ENCODE assay signal across 3 cellular contexts in genomic region chr18:70525322-70525721, GRCh38.
DNase-seq lines count a peak whose midpoint lies in the region; ATAC-seq, FAIRE-seq and TF ChIP-seq lines count a peak whose summit lies in the region.
"Not testable (repeated sequence)": the region's sequence is repeated elsewhere in the genome, so short reads cannot be mapped to it uniquely, and the experiment has no call there.

No MANE protein-coding gene starts in this region.

- H3K27me3 ChIP-seq in Panc1 (ENCODE audit: control insufficient read depth, insufficient read depth, low read length), result not testable (repeated sequence)

- not testable (repeated sequence) for DNase-seq in D721Med (ENCODE audit: insufficient read length, low spot score); Panc1 (ENCODE audit: low read depth, low spot score)

- intact Hi-C loops in Panc1 (cut with micrococcal nuclease; ENCODE audit: unreplicated experiment), result not testable (repeated sequence)

- H3K27ac ChIP-seq in HEK293 (ENCODE audit: extremely low read depth, low read depth, low read length), result not testable (repeated sequence)
- H3K27ac ChIP-seq in Panc1 (ENCODE audit: low read length), result peak overlapping the region; percentile 85; the same call in 1 of the 2 replicates

- not testable (repeated sequence) for H3K9me3 ChIP-seq in HEK293 (ENCODE audit: control insufficient read depth, insufficient read depth, low read depth, low read length); Panc1 (ENCODE audit: control insufficient read depth, insufficient read depth, low read depth, low read length)

- FAIRE-seq in D721Med (lab: Jason Lieb, UNC), result peak; percentile 74

- in situ Hi-C loops in Panc1 (cut with HindIII; ENCODE audit: low pct_unique_long_range_greater_than_20kb, low sequenced_read_pairs), result not testable (repeated sequence)

- POLR2A ChIA-PET in HEK293 (lab: Yijun Ruan, JAX); Panc1 (lab: Charles Lee): not testable (repeated sequence)

- H3K4me1 ChIP-seq in HEK293 (ENCODE audit: control insufficient read depth, insufficient read depth, low read length), result peaks cover 33% of the 10 kb centered on the region
- H3K4me1 ChIP-seq in Panc1 (ENCODE audit: control insufficient read depth, insufficient read depth, low read length), result peaks cover 35% of the 10 kb centered on the region

- not testable (repeated sequence) for ATAC-seq in Panc1

- CTCF ChIA-PET in HEK293 (lab: Yijun Ruan, JAX), result interaction anchor here (1.3 kb wide), 1 partner anchor 31 kb away, joined by 5 read pairs; no protein-coding TSS in a partner anchor
- CTCF ChIA-PET in Panc1 (lab: Charles Lee), result not testable (repeated sequence)

- H3K4me3 ChIP-seq in HEK293 (ENCODE audit: low read depth, low read length); Panc1 (ENCODE audit: low read depth in 2 of 2, low read length in 2 of 2): not testable (repeated sequence)

- TF ChIP-seq CTCF in D721Med (IDR thresholded peaks at IDR 0.05; ENCODE audit: insufficient read depth, missing control alignments); HEK293 (tag by site-specific recombination; IDR thresholded peaks at IDR 0.05); Panc1 (IDR thresholded peaks at IDR 0.05): not testable (repeated sequence)

- H3K36me3 ChIP-seq in HEK293 (ENCODE audit: control insufficient read depth in 2 of 2, insufficient read depth in 1 of 2, low read length in 2 of 2); Panc1 (ENCODE audit: control insufficient read depth, insufficient read depth, low read length): not testable (repeated sequence)

- not testable (repeated sequence) for BruUV-seq in Panc1 (replicated peaks; lab: Mats Ljungman, UMichigan)

TF ChIP-seq in HEK293, 187 proteins besides CTCF, POLR2A, EP300 and RAD21:
- TF ChIP-seq ZNF580 (tag by site-specific recombination; IDR thresholded peaks at IDR 0.05) (peak; percentile 74; the same call in 1 of the 2 replicates), ZNF146 (tag by site-specific recombination; IDR thresholded peaks at IDR 0.05) (peak; percentile 74)
